24 cellular contexts compared by ENCODE assay signal in the genomic region with DNA sequence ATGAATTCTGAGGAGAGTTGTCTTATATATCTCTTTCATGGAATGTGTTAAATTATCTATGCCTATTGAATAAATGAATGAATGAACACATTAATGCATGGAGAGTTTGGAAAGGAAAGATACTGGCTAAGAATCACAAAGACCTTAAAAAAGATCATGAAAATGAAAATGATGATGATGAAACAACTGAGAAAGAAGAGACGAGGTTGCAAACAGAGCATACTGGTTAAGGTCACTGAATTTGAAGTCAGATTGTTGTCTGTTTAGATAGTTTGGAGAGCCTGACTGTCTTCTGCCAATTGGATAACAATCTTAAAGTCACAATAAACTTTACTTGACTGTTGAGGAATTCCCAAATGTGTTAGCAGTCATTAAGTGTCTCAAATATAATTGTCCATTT.
"Had no signal": no experiment of that assay in that cellular context is flagged by ENCODE, and none has a peak within 500 bp of the region (broad histone marks: within the 10 kb centered on the region; RNA-seq: fewer than 3 reads in every experiment).

No MANE protein-coding gene starts in this region.

- H3K36me3 ChIP-seq: ascending aorta, Peyer's patch, SJCRH30 had no signal

- H3K4me3 ChIP-seq: ascending aorta, body of pancreas, Peyer's patch, SJCRH30 had no signal

- H3K9ac ChIP-seq: SK-N-SH had no signal

- DNase-seq: activated B cell treated with CpG ODN at 0.5 μM for 24 hours; activated CD4-positive, alpha-beta T cell treated with anti-CD3 and anti-CD28 coated beads for 1 hour; activated CD4-positive, alpha-beta T cell treated with anti-CD3 and anti-CD28 coated beads, Interleukin-2, amount 10 ng/mL, durations not matched to agents 24 days and 14 days; activated CD4-positive, alpha-beta T cell treated with anti-CD3 and anti-CD28 coated beads, Interleukin-2, amount 50 U/mL, for 48 hours; activated CD8-positive, alpha-beta memory T cell treated with anti-CD3 and anti-CD28 coated beads for 24 hours; activated naive CD4-positive, alpha-beta T cell treated with anti-CD3 and anti-CD28 coated beads, Interleukin-2, amount 50 U/mL, for 16 hours; activated naive CD8-positive, alpha-beta T cell treated with anti-CD3 and anti-CD28 coated beads, Interleukin-2, amount 10 ng/mL, durations not matched to agents 7 days and 5 days; activated T-cell treated with anti-CD3 and anti-CD28 coated beads, Interleukin-2, amount 50 U/mL, for 48 hours; amniotic stem cell; body of pancreas; central memory CD4-positive, alpha-beta T cell; Kasumi-1; NCI-H1048; NCI-H2029; NCI-H345; NCI-H510A; NCI-H82; Peyer's patch; Right ventricle myocardium superior; SJCRH30; SK-N-SH; T1000 had no signal

- H3K9me3 ChIP-seq: ascending aorta, body of pancreas, Peyer's patch, SJCRH30, SK-N-SH had no signal

- ATAC-seq: body of pancreas had no signal

- H3K27ac ChIP-seq: ascending aorta, body of pancreas, Peyer's patch, RWPE1, SJCRH30 had no signal

- H3K4me1 ChIP-seq: body of pancreas, Peyer's patch, SJCRH30 had no signal

- H3K27me3 ChIP-seq: ascending aorta, body of pancreas, Peyer's patch, SJCRH30 had no signal

- H3K4me2 ChIP-seq: SK-N-SH had no signal
